In genomic region chr6:155121699-155122098, GRCh38 we compare ENCODE assay signal across 11 cellular contexts.
DNase-seq lines count a peak whose midpoint lies in the region; ATAC-seq and TF ChIP-seq lines count a peak whose summit lies in the region.
"Had no signal": no experiment of that assay in that cellular context is flagged by ENCODE, and none has a peak within 500 bp of the region (broad histone marks: within the 10 kb centered on the region; RNA-seq: fewer than 3 reads in every experiment).

No MANE protein-coding gene starts in this region.

- H3K4me3 ChIP-seq in AG09309 (ENCODE audit: control insufficient read depth, low read depth, low read length) (peak overlapping the region; percentile 35), coronary artery (peak overlapping the region; percentile 41)

- peaks cover 8% of the 10 kb centered on the region for H3K36me3 Mint-ChIP-seq in nephron progenitor cell (ENCODE audit: low read depth)

- no peak for TF ChIP-seq CTCF in AG09309 (IDR thresholded peaks at IDR 0.05; ENCODE audit: control insufficient read depth, insufficient read depth, low read depth, low read length, missing control alignments)
- TF ChIP-seq CTCF in coronary artery (IDR thresholded peaks at IDR 0.05), result no peak
- TF ChIP-seq CTCF in nephron progenitor cell (IDR thresholded peaks at IDR 0.05), result no peak

- ATAC-seq in HG02840 (IDR thresholded peaks at IDR 0.05; ENCODE audit: low FRiP score, unreplicated experiment), result no peak

- DNase-seq in AG09309 (ENCODE audit: low read depth) (no peak), NCI-H1694 (lab: John Stamatoyannopoulos, UW) (peak; percentile 71), coronary artery (ENCODE audit: low spot score) (no peak), nephron progenitor cell (peak; percentile 31), NCI-H226 (no peak), epidermal melanocyte (ENCODE audit: insufficient read length, low spot score) (no peak), HT-29 (ENCODE audit: low spot score) (no peak)
- DNase-seq: NCI-H1105 had no signal

- peak overlapping the region; percentile 33 to 44 for H3K27ac ChIP-seq in coronary artery
- H3K27ac ChIP-seq: C4-2B, neutrophil had no signal

- H3K27ac Mint-ChIP-seq in nephron progenitor cell, result no peak overlapping the region

- H3K27me3 Mint-ChIP-seq in nephron progenitor cell (ENCODE audit: low read depth, poor library complexity), result peaks cover 3% of the 10 kb centered on the region

- H3K4me3 Mint-ChIP-seq in nephron progenitor cell, result peak overlapping the region; percentile 59

- H3K9me3 Mint-ChIP-seq in nephron progenitor cell, result no peaks in the 10 kb centered on the region

- H3K4me1 Mint-ChIP-seq in nephron progenitor cell, result peaks cover 50% of the 10 kb centered on the region

Comparison
In these comparisons a context has a peak if more than half of its experiments do, and no peak if none do; other contexts are left out.
1. DNase-seq: peak in NCI-H1694 (single experiment) and nephron progenitor cell (single experiment); none in AG09309 (single experiment), coronary artery (single experiment), NCI-H226 (single experiment), epidermal melanocyte (single experiment) and HT-29 (single experiment).